ENCODE assay signal across 12 cellular contexts in the genomic region with DNA sequence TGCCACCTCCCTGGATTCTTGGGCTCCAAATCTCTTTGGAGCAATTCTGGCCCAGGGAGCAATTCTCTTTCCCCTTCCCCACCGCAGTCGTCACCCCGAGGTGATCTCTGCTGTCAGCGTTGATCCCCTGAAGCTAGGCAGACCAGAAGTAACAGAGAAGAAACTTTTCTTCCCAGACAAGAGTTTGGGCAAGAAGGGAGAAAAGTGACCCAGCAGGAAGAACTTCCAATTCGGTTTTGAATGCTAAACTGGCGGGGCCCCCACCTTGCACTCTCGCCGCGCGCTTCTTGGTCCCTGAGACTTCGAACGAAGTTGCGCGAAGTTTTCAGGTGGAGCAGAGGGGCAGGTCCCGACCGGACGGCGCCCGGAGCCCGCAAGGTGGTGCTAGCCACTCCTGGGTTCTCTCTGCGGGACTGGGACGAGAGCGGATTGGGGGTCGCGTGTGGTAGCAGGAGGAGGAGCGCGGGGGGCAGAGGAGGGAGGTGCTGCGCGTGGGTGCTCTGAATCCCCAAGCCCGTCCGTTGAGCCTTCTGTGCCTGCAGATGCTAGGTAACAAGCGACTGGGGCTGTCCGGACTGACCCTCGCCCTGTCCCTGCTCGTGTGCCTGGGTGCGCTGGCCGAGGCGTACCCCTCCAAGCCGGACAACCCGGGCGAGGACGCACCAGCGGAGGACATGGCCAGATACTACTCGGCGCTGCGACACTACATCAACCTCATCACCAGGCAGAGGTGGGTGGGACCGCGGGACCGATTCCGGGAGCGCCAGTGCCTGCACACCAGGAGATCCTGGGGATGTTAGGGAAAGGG. TPM values are rescaled to one million over a fixed set of nuclear protein-coding genes. Genes with fewer than 3 reads are reported as not detected.
DNase-seq lines count a peak whose midpoint lies in the region; ATAC-seq and TF ChIP-seq lines count a peak whose summit lies in the region.
"Had no signal": no experiment of that assay in that cellular context is flagged by ENCODE, and none has a peak within 500 bp of the region (broad histone marks: within the 10 kb centered on the region; RNA-seq: fewer than 3 reads in every experiment).

No MANE protein-coding gene starts in this region.

- H3K4me3 Mint-ChIP-seq in activated naive CD8-positive, alpha-beta T cell treated with anti-CD3 and anti-CD28 coated beads, Interleukin-2, amount 50 U/mL, for 24 hours, result peak overlapping the region; percentile 35
- H3K4me3 Mint-ChIP-seq in type B pancreatic cell, result peak overlapping the region; percentile 77

- H3K4me3 ChIP-seq in cardiac muscle cell, result peak overlapping the region; percentile 26
- H3K4me3 ChIP-seq in mesodermal cell (ENCODE audit: extremely low read depth, insufficient read depth, low read length, poor library complexity, severe bottlenecking), result peak overlapping the region; percentile 20
- no peak overlapping the region for H3K4me3 ChIP-seq in SJCRH30

- ATAC-seq in activated naive CD8-positive, alpha-beta T cell treated with anti-CD3 and anti-CD28 coated beads, Interleukin-2, amount 50 U/mL, for 24 hours, result no peak
- ATAC-seq in HG03045 (IDR thresholded peaks at IDR 0.05; ENCODE audit: unreplicated experiment), result no peak

- H3K36me3 Mint-ChIP-seq in activated naive CD8-positive, alpha-beta T cell treated with anti-CD3 and anti-CD28 coated beads, Interleukin-2, amount 50 U/mL, for 24 hours (ENCODE audit: low read depth), result no peaks in the 10 kb centered on the region
- no peaks in the 10 kb centered on the region for H3K36me3 Mint-ChIP-seq in type B pancreatic cell

- H3K9me3 ChIP-seq in cardiac muscle cell (ENCODE audit: low read depth) (no peaks in the 10 kb centered on the region), mesodermal cell (ENCODE audit: control insufficient read depth, low read length) (no peaks in the 10 kb centered on the region), SJCRH30 (replicated peaks) (no peaks in the 10 kb centered on the region)

- no peaks in the 10 kb centered on the region for H3K36me3 ChIP-seq in cardiac muscle cell
- H3K36me3 ChIP-seq in mesodermal cell (ENCODE audit: control insufficient read depth, insufficient read depth, low read length), result no peaks in the 10 kb centered on the region
- H3K36me3 ChIP-seq in SJCRH30, result no peaks in the 10 kb centered on the region

- intact Hi-C loops in cardiac septum (cut with DNase I), result no loop called here

- WGBS in mesodermal cell (ENCODE audit: insufficient coverage in 2 of 2), 2 experiments, result 32 to 42% methylated on average over 28 to 40 of the region's 51 CpGs

- peaks cover 60% of the 10 kb centered on the region for H3K27me3 ChIP-seq in cardiac muscle cell
- H3K27me3 ChIP-seq in SJCRH30, result 0 out of 2 replicates have a peak, but pooled peaks cover 3% of the 10 kb centered on the region

- TF ChIP-seq CTCF in cardiac muscle cell (IDR thresholded peaks at IDR 0.05; ENCODE audit: low read depth, low read length) (no peak), type B pancreatic cell (conservative IDR thresholded peaks at IDR 0.05) (peak; percentile 17)

- H3K4me1 Mint-ChIP-seq in activated naive CD8-positive, alpha-beta T cell treated with anti-CD3 and anti-CD28 coated beads, Interleukin-2, amount 50 U/mL, for 24 hours, result peaks cover 18% of the 10 kb centered on the region
- no peaks in the 10 kb centered on the region for H3K4me1 Mint-ChIP-seq in type B pancreatic cell (ENCODE audit: unreplicated experiment)

- peaks cover 63% of the 10 kb centered on the region for H3K27me3 Mint-ChIP-seq in activated naive CD8-positive, alpha-beta T cell treated with anti-CD3 and anti-CD28 coated beads, Interleukin-2, amount 50 U/mL, for 24 hours
- peaks cover 56% of the 10 kb centered on the region for H3K27me3 Mint-ChIP-seq in type B pancreatic cell

- H3K27ac ChIP-seq in cardiac muscle cell (no peak overlapping the region), mesodermal cell (ENCODE audit: low read depth, low read length, severe bottlenecking) (no peak overlapping the region), SJCRH30 (no peak overlapping the region)
- H3K27ac ChIP-seq: C4-2B had no signal

- no peak overlapping the region for H3K27ac Mint-ChIP-seq in activated naive CD8-positive, alpha-beta T cell treated with anti-CD3 and anti-CD28 coated beads, Interleukin-2, amount 50 U/mL, for 24 hours
- no peak overlapping the region for H3K27ac Mint-ChIP-seq in type B pancreatic cell

- H3K9me3 Mint-ChIP-seq in activated naive CD8-positive, alpha-beta T cell treated with anti-CD3 and anti-CD28 coated beads, Interleukin-2, amount 50 U/mL, for 24 hours, result no peaks in the 10 kb centered on the region
- H3K9me3 Mint-ChIP-seq in type B pancreatic cell, result no peaks in the 10 kb centered on the region

- no peaks in the 10 kb centered on the region for H3K4me1 ChIP-seq in cardiac muscle cell (ENCODE audit: low read depth)
- H3K4me1 ChIP-seq in mesodermal cell (ENCODE audit: control insufficient read depth, insufficient read depth, low read length, poor library complexity, severe bottlenecking), result no peaks in the 10 kb centered on the region
- H3K4me1 ChIP-seq in SJCRH30, result no peaks in the 10 kb centered on the region

- peak in 1 of 2 donors; percentile 53 for DNase-seq in cardiac muscle cell (ENCODE audit: low read depth in 1 of 2, low spot score in 1 of 2)
- no peak for DNase-seq in cardiac septum (ENCODE audit: low spot score)
- DNase-seq in activated naive CD8-positive, alpha-beta T cell treated with anti-CD3 and anti-CD28 coated beads, Interleukin-2, amount 50 U/mL, for 24 hours, result peak; percentile 5
- no peak for DNase-seq in type B pancreatic cell (ENCODE audit: extremely low spot score, unreplicated experiment)
- DNase-seq in SJCRH30, result no peak
- no peak for DNase-seq in cerebellar nuclear complex (lab: John Stamatoyannopoulos, UW)
- DNase-seq: left cardiac atrium had no signal

RNA-seq across cellular contexts. Expression of gene NPY, which starts 0.9 kb away (rescaled TPM):
- 1.5 and 5.1 TPM in 2 replicates for total RNA-seq in cardiac muscle cell
- polyA plus RNA-seq in cardiac muscle cell, result 3.0 and 3.5 TPM in 2 replicates
- total RNA-seq in cardiac septum, result not detected
- 2.4 TPM for polyA plus RNA-seq in mesodermal cell (2013, experiment 1 of 2)
- 2.1 TPM for polyA plus RNA-seq in mesodermal cell (2013, experiment 2 of 2)
- 1.5 and 3.3 TPM in 2 replicates for total RNA-seq in type B pancreatic cell (ENCODE audit: low replicate concordance)
- 1.8 and 2.3 TPM in 2 replicates for total RNA-seq in SJCRH30 (2014; rRNA removed; shearing (Covaris generic))
- total RNA-seq: activated CD8-positive, alpha-beta memory T cell treated with anti-CD3 and anti-CD28 coated beads for 36 hours; left cardiac atrium; MCF 10A had no signal
